ENCODE assay signal across 8 cellular contexts in genomic region chr14:92768236-92768635, GRCh38.
DNase-seq lines count a peak whose midpoint lies in the region; ATAC-seq and TF ChIP-seq lines count a peak whose summit lies in the region.
"Not testable (repeated sequence)": the region's sequence is repeated elsewhere in the genome, so short reads cannot be mapped to it uniquely, and the experiment has no call there.

No MANE protein-coding gene starts in this region.

- TF ChIP-seq CTCF in GM12865 (IDR thresholded peaks at IDR 0.05; ENCODE audit: insufficient read depth, low read depth, low read length, missing control alignments), result not testable (repeated sequence)

- H3K4me1 Mint-ChIP-seq in activated naive CD8-positive, alpha-beta T cell treated with anti-CD3 and anti-CD28 coated beads, Interleukin-2, amount 50 U/mL, for 24 hours, result peaks cover 25% of the 10 kb centered on the region
- H3K4me1 Mint-ChIP-seq in stimulated activated memory B cell treated with anti-CD40 and anti-IgM and Interleukin-4, amounts not matched to agents 10 μg/mL and 1 μg/mL and 100 μg/mL, for 72 hours, result peaks cover 28% of the 10 kb centered on the region

- ATAC-seq in GM19372 (IDR thresholded peaks at IDR 0.05; ENCODE audit: low read depth, unreplicated experiment) (peak; percentile 87), HG02642 (IDR thresholded peaks at IDR 0.05; ENCODE audit: poor library complexity, unreplicated experiment) (peak; percentile 84), HG03342 (IDR thresholded peaks at IDR 0.05; ENCODE audit: unreplicated experiment) (peak; percentile 81)
- peak; percentile 96 for ATAC-seq in activated naive CD8-positive, alpha-beta T cell treated with anti-CD3 and anti-CD28 coated beads, Interleukin-2, amount 50 U/mL, for 24 hours
- ATAC-seq in stimulated activated memory B cell treated with anti-CD40 and anti-IgM and Interleukin-4, amounts not matched to agents 10 μg/mL and 1 μg/mL and 100 μg/mL, for 72 hours, result peak; percentile 98

- H3K36me3 Mint-ChIP-seq in activated naive CD8-positive, alpha-beta T cell treated with anti-CD3 and anti-CD28 coated beads, Interleukin-2, amount 50 U/mL, for 24 hours (ENCODE audit: low read depth); stimulated activated memory B cell treated with anti-CD40 and anti-IgM and Interleukin-4, amounts not matched to agents 10 μg/mL and 1 μg/mL and 100 μg/mL, for 72 hours: not testable (repeated sequence)

- H3K4me3 ChIP-seq in GM12865 (ENCODE audit: low read depth, low read length), result not testable (repeated sequence)

- DNase-seq in GM12865 (ENCODE audit: low read depth), result peak; percentile 94
- DNase-seq in RPMI8226, result peak; percentile 75
- DNase-seq in activated naive CD8-positive, alpha-beta T cell treated with anti-CD3 and anti-CD28 coated beads, Interleukin-2, amount 50 U/mL, for 24 hours, result peak; percentile 28
- peak; percentile 96 for DNase-seq in kidney tubule cell (ENCODE audit: low spot score)

- not testable (repeated sequence) for H3K4me3 Mint-ChIP-seq in activated naive CD8-positive, alpha-beta T cell treated with anti-CD3 and anti-CD28 coated beads, Interleukin-2, amount 50 U/mL, for 24 hours; stimulated activated memory B cell treated with anti-CD40 and anti-IgM and Interleukin-4, amounts not matched to agents 10 μg/mL and 1 μg/mL and 100 μg/mL, for 72 hours

- H3K9me3 Mint-ChIP-seq in activated naive CD8-positive, alpha-beta T cell treated with anti-CD3 and anti-CD28 coated beads, Interleukin-2, amount 50 U/mL, for 24 hours; stimulated activated memory B cell treated with anti-CD40 and anti-IgM and Interleukin-4, amounts not matched to agents 10 μg/mL and 1 μg/mL and 100 μg/mL, for 72 hours: not testable (repeated sequence)

- H3K27ac Mint-ChIP-seq in activated naive CD8-positive, alpha-beta T cell treated with anti-CD3 and anti-CD28 coated beads, Interleukin-2, amount 50 U/mL, for 24 hours, result peak overlapping the region; percentile 62
- H3K27ac Mint-ChIP-seq in stimulated activated memory B cell treated with anti-CD40 and anti-IgM and Interleukin-4, amounts not matched to agents 10 μg/mL and 1 μg/mL and 100 μg/mL, for 72 hours, result peak overlapping the region; percentile 57

- H3K27me3 Mint-ChIP-seq in activated naive CD8-positive, alpha-beta T cell treated with anti-CD3 and anti-CD28 coated beads, Interleukin-2, amount 50 U/mL, for 24 hours, result peaks cover 32% of the 10 kb centered on the region
- not testable (repeated sequence) for H3K27me3 Mint-ChIP-seq in stimulated activated memory B cell treated with anti-CD40 and anti-IgM and Interleukin-4, amounts not matched to agents 10 μg/mL and 1 μg/mL and 100 μg/mL, for 72 hours

Comparison
In these comparisons a context has a peak if more than half of its experiments do, and no peak if none do; other contexts are left out.
1. DNase-seq: peak in every context shown above with its lines; median percentile 96 in kidney tubule cell; 94 in GM12865; 75 in RPMI8226; 28 in activated naive CD8-positive, alpha-beta T cell treated with anti-CD3 and anti-CD28 coated beads, Interleukin-2, amount 50 U/mL, for 24 hours.